In genomic region chr9:89219637-89220036, GRCh38 we compare ENCODE assay signal across 23 cellular contexts.
"Had no signal": no experiment of that assay in that cellular context is flagged by ENCODE, and none has a peak within 500 bp of the region (broad histone marks: within the 10 kb centered on the region; RNA-seq: fewer than 3 reads in every experiment).

No MANE protein-coding gene starts in this region.

- H3K4me1 Mint-ChIP-seq: endodermal cell; memory B cell; natural killer cell; stimulated activated effector memory CD8-positive, alpha-beta T cell treated with anti-CD3 and anti-CD28 coated beads, Interleukin-12 subunit alpha, Interleukin-12 subunit beta, amount 100 ng/mL, for 72 hours had no signal

- H3K4me3 ChIP-seq: hepatocyte, left ventricle myocardium inferior, lower lobe of right lung, psoas muscle, right lobe of liver, tibial nerve, upper lobe of right lung, vagina had no signal

- H3K27ac Mint-ChIP-seq: endodermal cell; memory B cell; mesothelial cell of epicardium; natural killer cell; stimulated activated effector memory CD8-positive, alpha-beta T cell treated with anti-CD3 and anti-CD28 coated beads, Interleukin-12 subunit alpha, Interleukin-12 subunit beta, amount 100 ng/mL, for 72 hours had no signal

- ATAC-seq: left cardiac atrium; lower lobe of right lung; natural killer cell; psoas muscle; stimulated activated effector memory CD8-positive, alpha-beta T cell treated with anti-CD3 and anti-CD28 coated beads, Interleukin-12 subunit alpha, Interleukin-12 subunit beta, amount 100 ng/mL, for 72 hours; stimulated activated naive CD8-positive, alpha-beta T cell treated with anti-CD3 and anti-CD28 coated beads, Interleukin-15, Interleukin-2, amounts not matched to agents 100 U/mL and 50 U/mL, for 24 hours; upper lobe of right lung had no signal

- DNase-seq: effector CD4-positive, alpha-beta T cell; endodermal cell; foreskin melanocyte; head of caudate nucleus; kidney; left cardiac atrium; left ventricle myocardium inferior; lower lobe of right lung; natural killer cell; psoas muscle; retina; right lobe of liver; stimulated activated CD4-positive, alpha-beta T cell treated with anti-CD3 and anti-CD28 coated beads, Interleukin-4, amount 100 ng/mL, for 1 hour; stimulated activated CD8-positive, alpha-beta memory T cell treated with anti-CD3 and anti-CD28 coated beads, Interleukin-4, amount 100 ng/mL, for 48 hours; stimulated activated naive CD8-positive, alpha-beta T cell treated with anti-CD3 and anti-CD28 coated beads, Interleukin-15, Interleukin-2, amounts not matched to agents 100 U/mL and 50 U/mL, for 24 hours; upper lobe of right lung had no signal

- FAIRE-seq: endothelial cell of umbilical vein, kidney had no signal

- H3K4me3 Mint-ChIP-seq: endodermal cell; memory B cell; mesothelial cell of epicardium; natural killer cell; stimulated activated effector memory CD8-positive, alpha-beta T cell treated with anti-CD3 and anti-CD28 coated beads, Interleukin-12 subunit alpha, Interleukin-12 subunit beta, amount 100 ng/mL, for 72 hours had no signal

- H3K36me3 ChIP-seq: left ventricle myocardium inferior, lower lobe of right lung, right lobe of liver, tibial nerve, upper lobe of right lung, vagina had no signal

- H3K36me3 Mint-ChIP-seq: memory B cell; mesothelial cell of epicardium; natural killer cell; stimulated activated effector memory CD8-positive, alpha-beta T cell treated with anti-CD3 and anti-CD28 coated beads, Interleukin-12 subunit alpha, Interleukin-12 subunit beta, amount 100 ng/mL, for 72 hours had no signal

- H3K9me3 Mint-ChIP-seq: endodermal cell; memory B cell; mesothelial cell of epicardium; natural killer cell; stimulated activated effector memory CD8-positive, alpha-beta T cell treated with anti-CD3 and anti-CD28 coated beads, Interleukin-12 subunit alpha, Interleukin-12 subunit beta, amount 100 ng/mL, for 72 hours had no signal

- H3K27me3 ChIP-seq: hepatocyte, right lobe of liver, tibial nerve, upper lobe of right lung, vagina had no signal
